35 cellular contexts compared by ENCODE assay signal in genomic region chr10:98602224-98602623, GRCh38.
"Had no signal": no experiment of that assay in that cellular context is flagged by ENCODE, and none has a peak within 500 bp of the region (broad histone marks: within the 10 kb centered on the region; RNA-seq: fewer than 3 reads in every experiment).

No MANE protein-coding gene starts in this region.

- H3K4me1 ChIP-seq: adrenal gland, body of pancreas, breast epithelium had no signal

- DNase-seq: activated B cell treated with CpG ODN at 0.5 μM for 24 hours; activated CD4-positive, alpha-beta memory T cell treated with anti-CD3 and anti-CD28 coated beads for 36 hours; activated CD4-positive, alpha-beta T cell treated with anti-CD3 and anti-CD28 coated beads for 4 hours; activated CD4-positive, alpha-beta T cell treated with anti-CD3 and anti-CD28 coated beads, Interleukin-2, amount 10 ng/mL, durations not matched to agents 24 days and 14 days; activated CD4-positive, alpha-beta T cell treated with anti-CD3 and anti-CD28 coated beads, Interleukin-2, amount 50 U/mL, for 1 hour; activated CD4-positive, alpha-beta T cell treated with anti-CD3 and anti-CD28 coated beads, Interleukin-2, amount 50 U/mL, for 4 hours; activated CD4-positive, CD25-positive, alpha-beta regulatory T cell treated with anti-CD3 and anti-CD28 coated beads, Interleukin-2, amount 50 U/mL, for 72 hours; activated CD8-positive, alpha-beta memory T cell treated with anti-CD3 and anti-CD28 coated beads, Interleukin-2, amount 50 U/mL, for 4 hours; activated CD8-positive, alpha-beta T cell treated with anti-CD3 and anti-CD28 coated beads for 36 hours; activated effector memory CD4-positive, alpha-beta T cell treated with anti-CD3 and anti-CD28 coated beads, Interleukin-2, amount 50 U/mL, for 16 hours; activated gamma-delta T cell treated with Interleukin-2 at 50 U/mL for 16 hours; activated naive CD4-positive, alpha-beta T cell; activated naive CD4-positive, alpha-beta T cell treated with anti-CD3 and anti-CD28 coated beads for 36 hours; activated naive CD4-positive, alpha-beta T cell treated with anti-CD3 and anti-CD28 coated beads, Interleukin-2, amount 50 U/mL, for 16 hours; activated naive CD8-positive, alpha-beta T cell treated with anti-CD3 and anti-CD28 coated beads for 36 hours; activated T-cell treated with anti-CD3 and anti-CD28 coated beads for 4 hours; activated T-cell treated with anti-CD3 and anti-CD28 coated beads, Interleukin-2, amount 50 U/mL, for 1 hour; activated T-cell treated with anti-CD3 and anti-CD28 coated beads, Interleukin-2, amount 50 U/mL, for 4 hours; activated T-cell treated with anti-CD3 and anti-CD28 coated beads, Interleukin-2, amount 50 U/mL, for 72 hours; adrenal gland; amniotic stem cell; aorta; body of pancreas; brain microvascular endothelial cell; central memory CD4-positive, alpha-beta T cell; T-helper 1 cell; T-helper 2 cell; T-helper 9 cell had no signal

- H3K4me3 ChIP-seq: adrenal gland, body of pancreas, breast epithelium had no signal

- H3K4me3 Mint-ChIP-seq: activated B cell treated with CpG ODN at 0.5 μM for 24 hours; activated CD4-positive, alpha-beta memory T cell treated with anti-CD3 and anti-CD28 coated beads for 36 hours; activated CD4-positive, alpha-beta T cell treated with anti-CD3 and anti-CD28 coated beads, Interleukin-2, amount 10 ng/mL, durations not matched to agents 24 days and 14 days; activated CD8-positive, alpha-beta T cell treated with anti-CD3 and anti-CD28 coated beads for 36 hours; activated naive CD4-positive, alpha-beta T cell treated with anti-CD3 and anti-CD28 coated beads for 36 hours; activated naive CD8-positive, alpha-beta T cell treated with anti-CD3 and anti-CD28 coated beads for 36 hours; activated T-cell treated with anti-CD3 and anti-CD28 coated beads, Interleukin-2, amount 50 U/mL, for 4 hours; activated T-cell treated with anti-CD3 and anti-CD28 coated beads, Interleukin-2, amount 50 U/mL, for 72 hours; activated T-helper 1 cell treated with anti-CD3 and anti-CD28 coated beads, Interleukin-12 subunit alpha, Interleukin-12 subunit beta, Interleukin-2, Interleukin-4 antibody, amounts not matched to agents 30 ng/mL and 10 ng/mL and 1 ng/mL, durations not matched to agents 14 hours and 24 hours and 36 hours; activated T-helper 17 cell treated with anti-CD3 and anti-CD28 coated beads, Interleukin-2, amount 50 U/mL, for 72 hours; T-helper 1 cell treated with Interleukin-12 subunit alpha and Interleukin-12 subunit beta and Interleukin-4 antibody, amounts not matched to agents 30 μg/mL and 1 μg/mL, for 36 hours; T-helper 2 cell treated with Interferon-gamma antibody and Interleukin-4, amounts not matched to agents 5 μg/mL and 100 μg/mL, for 36 hours had no signal

- H3K9me3 ChIP-seq: adrenal gland, body of pancreas had no signal

- H3K27me3 ChIP-seq: adrenal gland, body of pancreas, brain microvascular endothelial cell, breast epithelium had no signal

- H3K9me3 Mint-ChIP-seq: activated B cell treated with CpG ODN at 0.5 μM for 24 hours; activated CD4-positive, alpha-beta T cell treated with anti-CD3 and anti-CD28 coated beads, Interleukin-2, amount 10 ng/mL, durations not matched to agents 24 days and 14 days; activated T-cell treated with anti-CD3 and anti-CD28 coated beads, Interleukin-2, amount 50 U/mL, for 4 hours; activated T-helper 1 cell treated with anti-CD3 and anti-CD28 coated beads, Interleukin-12 subunit alpha, Interleukin-12 subunit beta, Interleukin-2, Interleukin-4 antibody, amounts not matched to agents 30 ng/mL and 10 ng/mL and 1 ng/mL, durations not matched to agents 14 hours and 24 hours and 36 hours; activated T-helper 17 cell treated with anti-CD3 and anti-CD28 coated beads, Interleukin-2, amount 50 U/mL, for 72 hours; T-helper 2 cell treated with Interferon-gamma antibody and Interleukin-4, amounts not matched to agents 5 μg/mL and 100 μg/mL, for 36 hours had no signal

- H3K27ac ChIP-seq: adrenal gland, body of pancreas, brain microvascular endothelial cell, breast epithelium, VCaP had no signal

- H3K36me3 ChIP-seq: adrenal gland, brain microvascular endothelial cell, breast epithelium had no signal

- H3K4me1 Mint-ChIP-seq: activated B cell treated with CpG ODN at 0.5 μM for 24 hours; activated CD4-positive, alpha-beta T cell treated with anti-CD3 and anti-CD28 coated beads, Interleukin-2, amount 10 ng/mL, durations not matched to agents 24 days and 14 days; activated naive CD8-positive, alpha-beta T cell treated with anti-CD3 and anti-CD28 coated beads for 36 hours; activated T-helper 17 cell treated with anti-CD3 and anti-CD28 coated beads, Interleukin-2, amount 50 U/mL, for 72 hours had no signal

- ATAC-seq: activated CD8-positive, alpha-beta T cell treated with anti-CD3 and anti-CD28 coated beads for 36 hours; activated T-helper 17 cell treated with anti-CD3 and anti-CD28 coated beads, Interleukin-2, amount 50 U/mL, for 72 hours; body of pancreas had no signal

- H3K27ac Mint-ChIP-seq: activated B cell treated with CpG ODN at 0.5 μM for 24 hours; activated CD4-positive, alpha-beta memory T cell treated with anti-CD3 and anti-CD28 coated beads for 36 hours; activated CD4-positive, alpha-beta T cell treated with anti-CD3 and anti-CD28 coated beads, Interleukin-2, amount 10 ng/mL, durations not matched to agents 24 days and 14 days; activated CD8-positive, alpha-beta T cell treated with anti-CD3 and anti-CD28 coated beads for 36 hours; activated naive CD4-positive, alpha-beta T cell treated with anti-CD3 and anti-CD28 coated beads for 36 hours; activated naive CD4-positive, alpha-beta T cell treated with anti-CD3 and anti-CD28 coated beads, Interleukin-2, amount 50 U/mL, for 72 hours; activated naive CD8-positive, alpha-beta T cell treated with anti-CD3 and anti-CD28 coated beads for 36 hours; activated T-cell treated with anti-CD3 and anti-CD28 coated beads, Interleukin-2, amount 50 U/mL, for 72 hours; activated T-helper 1 cell treated with anti-CD3 and anti-CD28 coated beads, Interleukin-12 subunit alpha, Interleukin-12 subunit beta, Interleukin-2, Interleukin-4 antibody, amounts not matched to agents 30 ng/mL and 10 ng/mL and 1 ng/mL, durations not matched to agents 14 hours and 24 hours and 36 hours; activated T-helper 17 cell treated with anti-CD3 and anti-CD28 coated beads, Interleukin-2, amount 50 U/mL, for 72 hours; T-helper 1 cell treated with Interleukin-12 subunit alpha and Interleukin-12 subunit beta and Interleukin-4 antibody, amounts not matched to agents 30 μg/mL and 1 μg/mL, for 36 hours; T-helper 2 cell treated with Interferon-gamma antibody and Interleukin-4, amounts not matched to agents 5 μg/mL and 100 μg/mL, for 36 hours had no signal
